32 cellular contexts compared by ENCODE assay signal in the genomic region with DNA sequence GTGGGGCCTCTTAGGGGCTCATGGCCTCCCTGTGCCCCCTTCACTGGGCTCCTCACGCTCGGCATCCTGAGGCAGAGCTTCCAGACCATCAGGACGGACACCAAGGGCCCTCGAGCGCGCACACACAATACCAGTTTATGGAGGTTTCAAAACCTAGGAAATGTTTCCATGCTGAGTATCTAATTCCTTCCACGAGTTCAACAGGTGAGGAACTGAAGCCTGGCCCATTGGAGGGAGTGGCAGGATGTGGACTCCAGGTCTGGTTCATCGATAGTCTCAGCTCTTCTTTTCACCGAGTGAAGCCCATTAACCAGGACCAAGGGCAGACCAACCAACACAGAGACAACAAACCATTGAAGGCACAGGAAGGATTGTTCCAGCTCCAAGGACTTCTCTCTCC.
"Had no signal": no experiment of that assay in that cellular context is flagged by ENCODE, and none has a peak within 500 bp of the region (broad histone marks: within the 10 kb centered on the region; RNA-seq: fewer than 3 reads in every experiment).

No MANE protein-coding gene starts in this region.

- H3K27ac Mint-ChIP-seq: activated B cell treated with CpG ODN at 0.5 μM for 24 hours; activated CD8-positive, alpha-beta T cell treated with anti-CD3 and anti-CD28 coated beads for 36 hours; activated naive CD8-positive, alpha-beta T cell; activated T-helper 17 cell treated with anti-CD3 and anti-CD28 coated beads, Interleukin-2, amount 50 U/mL, for 72 hours; dendritic cell treated with granulocyte-macrophage colony-stimulating factor and Interleukin-4, amounts not matched to agents 40 ng/mL and 50 ng/mL, for 4 days; T-helper 17 cell; T-helper 2 cell treated with Interferon-gamma antibody and Interleukin-4, amounts not matched to agents 5 μg/mL and 100 μg/mL, for 36 hours had no signal

- H3K27me3 ChIP-seq: brain microvascular endothelial cell, foreskin keratinocyte, gastrocnemius medialis had no signal

- H3K9me3 ChIP-seq: esophagus muscularis mucosa, gastrocnemius medialis had no signal

- H3K4me1 ChIP-seq: esophagus muscularis mucosa, foreskin keratinocyte, gastrocnemius medialis had no signal

- H3K9me3 Mint-ChIP-seq: activated B cell treated with CpG ODN at 0.5 μM for 24 hours; activated T-cell treated with anti-CD3 and anti-CD28 coated beads, Interleukin-2, amount 50 U/mL, for 4 hours; activated T-helper 17 cell treated with anti-CD3 and anti-CD28 coated beads, Interleukin-2, amount 50 U/mL, for 72 hours; central memory CD8-positive, alpha-beta T cell; T-helper 2 cell treated with Interferon-gamma antibody and Interleukin-4, amounts not matched to agents 5 μg/mL and 100 μg/mL, for 36 hours had no signal

- H3K27me3 Mint-ChIP-seq: activated B cell treated with CpG ODN at 0.5 μM for 24 hours; dendritic cell treated with granulocyte-macrophage colony-stimulating factor and Interleukin-4, amounts not matched to agents 40 ng/mL and 50 ng/mL, for 4 days had no signal

- H3K4me3 ChIP-seq: coronary artery, dorsolateral prefrontal cortex, esophagus muscularis mucosa, gastrocnemius medialis had no signal

- DNase-seq: activated B cell treated with CpG ODN at 0.5 μM for 24 hours; activated CD4-positive, alpha-beta T cell treated with anti-CD3 and anti-CD28 coated beads for 48 hours; activated CD4-positive, alpha-beta T cell treated with anti-CD3 and anti-CD28 coated beads, Interleukin-2, amount 50 U/mL, for 1 hour; activated CD4-positive, alpha-beta T cell treated with anti-CD3 and anti-CD28 coated beads, Interleukin-2, amount 50 U/mL, for 48 hours; activated CD8-positive, alpha-beta memory T cell treated with anti-CD3 and anti-CD28 coated beads for 24 hours; activated CD8-positive, alpha-beta T cell treated with anti-CD3 and anti-CD28 coated beads for 36 hours; activated effector memory CD4-positive, alpha-beta T cell treated with Interleukin-2 at 50 U/mL for 16 hours; activated gamma-delta T cell treated with Interleukin-2 at 50 U/mL for 16 hours; activated naive CD4-positive, alpha-beta T cell treated with anti-CD3 and anti-CD28 coated beads, Interleukin-2, amount 50 U/mL, for 16 hours; activated naive CD4-positive, alpha-beta T cell treated with Interleukin-2 at 50 U/mL for 16 hours; activated T-cell treated with anti-CD3 and anti-CD28 coated beads, Interleukin-2, amount 50 U/mL, for 4 hours; amniotic stem cell; anterior cingulate cortex; brain microvascular endothelial cell; dorsolateral prefrontal cortex; effector memory CD4-positive, alpha-beta T cell; erythroblast; foreskin keratinocyte; gastrocnemius medialis; glutamatergic neuron; T-helper 1 cell; T-helper 17 cell; T1000; WERI-Rb-1 had no signal

- H3K36me3 ChIP-seq: brain microvascular endothelial cell, esophagus muscularis mucosa, gastrocnemius medialis, WERI-Rb-1 had no signal

- H3K4me3 Mint-ChIP-seq: activated B cell treated with CpG ODN at 0.5 μM for 24 hours; activated CD8-positive, alpha-beta T cell treated with anti-CD3 and anti-CD28 coated beads for 36 hours; activated naive CD8-positive, alpha-beta T cell; activated T-cell treated with anti-CD3 and anti-CD28 coated beads, Interleukin-2, amount 50 U/mL, for 4 hours; activated T-helper 17 cell treated with anti-CD3 and anti-CD28 coated beads, Interleukin-2, amount 50 U/mL, for 72 hours; central memory CD8-positive, alpha-beta T cell; dendritic cell treated with granulocyte-macrophage colony-stimulating factor and Interleukin-4, amounts not matched to agents 40 ng/mL and 50 ng/mL, for 4 days; T-helper 17 cell; T-helper 2 cell treated with Interferon-gamma antibody and Interleukin-4, amounts not matched to agents 5 μg/mL and 100 μg/mL, for 36 hours had no signal

- H3K27ac ChIP-seq: brain microvascular endothelial cell, coronary artery, dorsolateral prefrontal cortex, esophagus muscularis mucosa, foreskin keratinocyte, gastrocnemius medialis, WERI-Rb-1 had no signal

- ATAC-seq: activated CD4-positive, CD25-positive, alpha-beta regulatory T cell treated with anti-CD3 and anti-CD28 coated beads, Interleukin-2, amount 50 U/mL, for 24 hours; activated CD8-positive, alpha-beta T cell treated with anti-CD3 and anti-CD28 coated beads for 36 hours; activated T-cell treated with anti-CD3 and anti-CD28 coated beads, Interleukin-2, amount 50 U/mL, for 4 hours; activated T-helper 17 cell treated with anti-CD3 and anti-CD28 coated beads, Interleukin-2, amount 50 U/mL, for 72 hours; foreskin keratinocyte; gastrocnemius medialis; T-helper 17 cell had no signal

- H3K4me1 Mint-ChIP-seq: activated B cell treated with CpG ODN at 0.5 μM for 24 hours; activated T-helper 17 cell treated with anti-CD3 and anti-CD28 coated beads, Interleukin-2, amount 50 U/mL, for 72 hours; central memory CD8-positive, alpha-beta T cell; T-helper 17 cell had no signal
